8 cellular contexts compared by ENCODE assay signal in genomic region chr2:27069961-27070618, GRCh38. TPM values are rescaled to one million over a fixed set of nuclear protein-coding genes. Genes with fewer than 3 reads are reported as not detected.
DNase-seq lines count a peak whose midpoint lies in the region; TF ChIP-seq lines count a peak whose summit lies in the region.

No MANE protein-coding gene starts in this region.

- H3K36me3 Mint-ChIP-seq in nephron progenitor cell (ENCODE audit: low read depth) = peaks cover 55% of the 10 kb centered on the region

- H3K4me3 Mint-ChIP-seq in nephron progenitor cell = peak overlapping the region; percentile 99

- H4K20me1 ChIP-seq in BLaER1 treated with 17β-estradiol and CSF1 and Interleukin-3, amounts not matched to agents 10 nM and 100 nM = peaks cover 15 to 55% (median 45%) of the 10 kb centered on the region in 11 experiments; a peak in 19 of 22 replicates

- peaks cover 55 to 61% (median 59%) of the 10 kb centered on the region in 10 experiments for H3K4me1 ChIP-seq in BLaER1 treated with 17β-estradiol and CSF1 and Interleukin-3, amounts not matched to agents 10 nM and 100 nM
- H3K4me1 ChIP-seq in duodenal mucosa (ENCODE audit: control insufficient read depth in 1 of 2, insufficient read depth in 2 of 2, low read length in 2 of 2) = peaks cover 36 to 48% of the 10 kb centered on the region in 2 donors

- peaks cover 62% of the 10 kb centered on the region for H3K4me1 Mint-ChIP-seq in nephron progenitor cell

- H3K9me3 ChIP-seq in BLaER1 treated with 17β-estradiol and CSF1 and Interleukin-3, amounts not matched to agents 10 nM and 100 nM (replicated peaks in 1 of 11) = no peaks in the 10 kb centered on the region
- H3K9me3 ChIP-seq in MG63 (no peaks in the 10 kb centered on the region), duodenal mucosa (ENCODE audit: control insufficient read depth in 1 of 2, low read length in 2 of 2) (no peaks in the 10 kb centered on the region)

- TF ChIP-seq CTCF in nephron progenitor cell (IDR thresholded peaks at IDR 0.05) = no peak

- in situ Hi-C loops in KBM-7 (cut with MboI; ENCODE audit: low pct_unique_long_range_greater_than_20kb, low sequenced_read_pairs) = no loop called here

- H3K36me3 ChIP-seq in BLaER1 treated with 17β-estradiol and CSF1 and Interleukin-3, amounts not matched to agents 10 nM and 100 nM = peaks cover 50 to 55% (median 53%) of the 10 kb centered on the region in 11 experiments
- H3K36me3 ChIP-seq in MG63 (peaks cover 39% of the 10 kb centered on the region), duodenal mucosa (ENCODE audit: control insufficient read depth in 1 of 2, insufficient read depth in 2 of 2, low read length in 2 of 2) (peaks cover 18 to 30% of the 10 kb centered on the region in 2 donors)

- H3K27ac Mint-ChIP-seq in nephron progenitor cell = peak overlapping the region; percentile 44

- peaks cover 3% of the 10 kb centered on the region for H3K27me3 Mint-ChIP-seq in nephron progenitor cell (ENCODE audit: low read depth, poor library complexity)

- no peaks in the 10 kb centered on the region for H3K27me3 ChIP-seq in BLaER1 treated with 17β-estradiol and CSF1 and Interleukin-3, amounts not matched to agents 10 nM and 100 nM
- H3K27me3 ChIP-seq in MG63 (no peaks in the 10 kb centered on the region), duodenal mucosa (ENCODE audit: control insufficient read depth in 1 of 2, insufficient read depth in 2 of 2, low read length in 2 of 2) (no peaks in the 10 kb centered on the region)

- H3K9me3 Mint-ChIP-seq in nephron progenitor cell = no peaks in the 10 kb centered on the region

- no peak for DNase-seq in MG63
- no peak for DNase-seq in nephron progenitor cell
- no peak for DNase-seq in iPS-NIHi11 (ENCODE audit: low spot score)
- DNase-seq in SW 1271 (lab: John Stamatoyannopoulos, UW) = no peak
- no peak for DNase-seq in KBM-7
- no peak for DNase-seq in SHP77 (lab: John Stamatoyannopoulos, UW)

- H3K9ac ChIP-seq in BLaER1 treated with 17β-estradiol and CSF1 and Interleukin-3, amounts not matched to agents 10 nM and 100 nM = peak overlapping the region; percentile 83 to 96 (median 89)
- H3K9ac ChIP-seq in duodenal mucosa (ENCODE audit: low read depth in 1 of 2, low read length in 2 of 2) = peak overlapping the region; percentile 94 to 97

- H3K4me3 ChIP-seq in BLaER1 treated with 17β-estradiol and CSF1 and Interleukin-3, amounts not matched to agents 10 nM and 100 nM = peak overlapping the region; percentile 77 to 97 (median 85)
- peak overlapping the region; percentile 92 for H3K4me3 ChIP-seq in MG63
- H3K4me3 ChIP-seq in duodenal mucosa (ENCODE audit: low read depth in 1 of 2, low read length in 2 of 2) = peak overlapping the region; percentile 96 to 98

- peak overlapping the region; percentile 75 to 93 (median 90); a peak in 21 of 22 replicates for H3K27ac ChIP-seq in BLaER1 treated with 17β-estradiol and CSF1 and Interleukin-3, amounts not matched to agents 10 nM and 100 nM
- no peak overlapping the region for H3K27ac ChIP-seq in duodenal mucosa (ENCODE audit: low read depth, low read length)

- peak overlapping the region; percentile 93 to 100 (median 99) for H3K4me2 ChIP-seq in BLaER1 treated with 17β-estradiol and CSF1 and Interleukin-3, amounts not matched to agents 10 nM and 100 nM

RNA-seq across cellular contexts. Expression of gene OST4, which starts 1.4 kb away (rescaled TPM):
- total RNA-seq in MG63 (2014; rRNA removed; shearing (Covaris generic); ENCODE audit: low replicate concordance) = 260 and 483 TPM in 2 replicates

RNA-seq across cellular contexts. Expression of gene EMILIN1, which starts 8.3 kb away (rescaled TPM):
- 91.6 and 144 TPM in 2 replicates for total RNA-seq in MG63 (2014; rRNA removed; shearing (Covaris generic); ENCODE audit: low replicate concordance)

RNA-seq across cellular contexts. Expression of gene KHK, which starts 16.5 kb away (rescaled TPM):
- total RNA-seq in MG63 (2014; rRNA removed; shearing (Covaris generic); ENCODE audit: low replicate concordance) = 1.8 and 5.0 TPM in 2 replicates

RNA-seq across cellular contexts. Expression of gene AGBL5, which starts 18.6 kb away (rescaled TPM):
- 19.0 and 26.0 TPM in 2 replicates for total RNA-seq in MG63 (2014; rRNA removed; shearing (Covaris generic); ENCODE audit: low replicate concordance)

RNA-seq across cellular contexts. Expression of gene TMEM214, which starts 37.3 kb away (rescaled TPM):
- total RNA-seq in MG63 (2014; rRNA removed; shearing (Covaris generic); ENCODE audit: low replicate concordance) = 35.7 and 47.2 TPM in 2 replicates
